23 cellular contexts compared by ENCODE assay signal in the genomic region with DNA sequence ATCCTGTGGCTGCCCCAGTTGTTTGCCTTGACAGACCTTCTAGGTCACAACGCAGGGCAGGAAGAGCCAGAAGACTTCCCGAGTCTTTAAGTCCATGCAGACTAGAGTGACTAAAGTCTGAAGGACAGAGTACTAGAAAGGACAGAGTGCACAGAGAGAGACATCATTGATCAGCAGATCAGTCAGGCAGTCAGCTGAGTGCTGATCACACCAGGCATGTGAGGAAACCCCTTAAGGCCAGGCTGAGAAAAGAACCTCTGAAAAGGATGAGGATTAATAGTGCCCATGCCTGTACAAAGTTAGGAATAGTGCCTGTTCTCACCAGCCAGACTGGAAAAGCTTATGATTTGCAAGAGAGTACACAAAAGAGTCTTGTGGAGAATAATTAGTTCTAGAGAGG.
"Had no signal": no experiment of that assay in that cellular context is flagged by ENCODE, and none has a peak within 500 bp of the region (broad histone marks: within the 10 kb centered on the region; RNA-seq: fewer than 3 reads in every experiment).

No MANE protein-coding gene starts in this region.

- H3K36me3 ChIP-seq: esophagus squamous epithelium, heart left ventricle had no signal

- H3K27ac ChIP-seq: epithelial cell of prostate, esophagus squamous epithelium, heart left ventricle had no signal

- H3K9me3 Mint-ChIP-seq: activated T-helper 17 cell treated with anti-CD3 and anti-CD28 coated beads, Interleukin-2, amount 50 U/mL, for 72 hours had no signal

- H3K9me3 ChIP-seq: esophagus squamous epithelium had no signal

- ATAC-seq: activated CD4-positive, CD25-positive, alpha-beta regulatory T cell treated with anti-CD3 and anti-CD28 coated beads, Interleukin-2, amount 50 U/mL, for 24 hours; activated CD8-positive, alpha-beta T cell treated with anti-CD3 and anti-CD28 coated beads for 36 hours; activated T-cell treated with anti-CD3 and anti-CD28 coated beads, Interleukin-2, amount 50 U/mL, for 4 hours; activated T-helper 17 cell treated with anti-CD3 and anti-CD28 coated beads, Interleukin-2, amount 50 U/mL, for 72 hours had no signal

- H3K36me3 Mint-ChIP-seq: activated naive CD8-positive, alpha-beta T cell had no signal

- H3K4me3 Mint-ChIP-seq: activated B cell treated with CpG ODN at 0.5 μM for 24 hours; activated CD8-positive, alpha-beta T cell treated with anti-CD3 and anti-CD28 coated beads for 36 hours; activated naive CD8-positive, alpha-beta T cell; activated T-cell treated with anti-CD3 and anti-CD28 coated beads, Interleukin-2, amount 50 U/mL, for 4 hours; activated T-helper 17 cell treated with anti-CD3 and anti-CD28 coated beads, Interleukin-2, amount 50 U/mL, for 72 hours had no signal

- H3K27me3 ChIP-seq: heart left ventricle had no signal

- H3K27ac Mint-ChIP-seq: activated B cell treated with CpG ODN at 0.5 μM for 24 hours; activated CD8-positive, alpha-beta T cell treated with anti-CD3 and anti-CD28 coated beads for 36 hours; activated naive CD8-positive, alpha-beta T cell; activated T-helper 17 cell treated with anti-CD3 and anti-CD28 coated beads, Interleukin-2, amount 50 U/mL, for 72 hours had no signal

- DNase-seq: activated B cell treated with CpG ODN at 0.5 μM for 24 hours; activated CD4-positive, alpha-beta T cell treated with anti-CD3 and anti-CD28 coated beads for 48 hours; activated CD4-positive, alpha-beta T cell treated with anti-CD3 and anti-CD28 coated beads, Interleukin-2, amount 50 U/mL, for 1 hour; activated CD4-positive, alpha-beta T cell treated with anti-CD3 and anti-CD28 coated beads, Interleukin-2, amount 50 U/mL, for 48 hours; activated CD8-positive, alpha-beta memory T cell treated with anti-CD3 and anti-CD28 coated beads for 24 hours; activated CD8-positive, alpha-beta T cell treated with anti-CD3 and anti-CD28 coated beads for 36 hours; activated effector memory CD4-positive, alpha-beta T cell treated with Interleukin-2 at 50 U/mL for 16 hours; activated gamma-delta T cell treated with Interleukin-2 at 50 U/mL for 16 hours; activated naive CD4-positive, alpha-beta T cell treated with anti-CD3 and anti-CD28 coated beads, Interleukin-2, amount 50 U/mL, for 16 hours; activated naive CD4-positive, alpha-beta T cell treated with Interleukin-2 at 50 U/mL for 16 hours; activated T-cell treated with anti-CD3 and anti-CD28 coated beads, Interleukin-2, amount 50 U/mL, for 4 hours; amniotic stem cell; anterior cingulate cortex; caudate nucleus; effector CD8-positive, alpha-beta T cell; esophagus squamous epithelium; glutamatergic neuron; heart left ventricle; T-helper 2 cell had no signal

- H3K4me3 ChIP-seq: esophagus squamous epithelium, heart left ventricle had no signal

- H3K4me1 Mint-ChIP-seq: activated B cell treated with CpG ODN at 0.5 μM for 24 hours; activated T-helper 17 cell treated with anti-CD3 and anti-CD28 coated beads, Interleukin-2, amount 50 U/mL, for 72 hours had no signal
